8 cellular contexts compared by ENCODE assay signal in genomic region chr1:161166669-161167548, GRCh38. TPM values are rescaled to one million over a fixed set of nuclear protein-coding genes. Genes with fewer than 3 reads are reported as not detected.
DNase-seq lines count a peak whose midpoint lies in the region; ATAC-seq and TF ChIP-seq lines count a peak whose summit lies in the region.

No MANE protein-coding gene starts in this region.

- H3K27ac ChIP-seq in heart left ventricle = peak overlapping the region; percentile 75 to 92 (median 83)

- POLR2A ChIA-PET in activated B cell treated with CpG ODN at 0.5 μM for 24 hours (lab: Charles Lee) = interaction anchor here (0.6 to 4.3 kb wide), 19 partner anchors 9 to 1089 kb away, joined by 3 to 49 read pairs (median 7); partner anchors contain the start of genes ARHGAP30, B4GALT3, DEDD and NDUFS2

- peaks cover 0 to 70% (median 57%) of the 10 kb centered on the region in 9 donors for H3K36me3 ChIP-seq in heart left ventricle

- H3K27ac Mint-ChIP-seq in activated B cell treated with CpG ODN at 0.5 μM for 24 hours = peak overlapping the region; percentile 98

- peaks cover 0 to 29% (median 20%) of the 10 kb centered on the region in 12 donors for H3K4me1 ChIP-seq in heart left ventricle

- TF ChIP-seq POLR2A in heart left ventricle (IDR thresholded peaks at IDR 0.05) = no peak

- CTCF ChIA-PET in activated B cell treated with CpG ODN at 0.5 μM for 24 hours (lab: Charles Lee) = interaction anchor here (0.6 to 3.8 kb wide), 15 partner anchors 10 to 1247 kb away, joined by 3 to 40 read pairs (median 5); partner anchors contain the start of genes B4GALT3, NDUFS2, TOMM40L and UFC1

- peaks cover 66% of the 10 kb centered on the region for H3K36me3 Mint-ChIP-seq in activated B cell treated with CpG ODN at 0.5 μM for 24 hours (ENCODE audit: low read depth)

- no peaks in the 10 kb centered on the region for H3K27me3 ChIP-seq in heart left ventricle

- no peaks in the 10 kb centered on the region for H3K9me3 Mint-ChIP-seq in activated B cell treated with CpG ODN at 0.5 μM for 24 hours

- intact Hi-C loops in activated B cell treated with CpG ODN at 0.5 μM for 24 hours (cut with micrococcal nuclease) = loop anchor here (1.0 kb wide), 5 partner anchors 10 to 35 kb away; partner anchors contain the start of genes B4GALT3, DEDD, NDUFS2 and UFC1
- intact Hi-C loops in heart left ventricle (cut with DNase I) = no loop called here

- H3K4me3 Mint-ChIP-seq in activated B cell treated with CpG ODN at 0.5 μM for 24 hours = peak overlapping the region; percentile 88

- no peak for ATAC-seq in activated B cell treated with CpG ODN at 0.5 μM for 24 hours (ENCODE audit: low read depth)
- ATAC-seq in heart left ventricle = peak in 1 of 4 donors; percentile 0
- ATAC-seq in GM18520 (IDR thresholded peaks at IDR 0.05; ENCODE audit: unreplicated experiment) = no peak
- ATAC-seq in GM18861 (IDR thresholded peaks at IDR 0.05; ENCODE audit: unreplicated experiment) = no peak

- TF ChIP-seq CTCF in activated B cell treated with CpG ODN at 0.5 μM for 24 hours (IDR thresholded peaks at IDR 0.05) (no peak), heart left ventricle (IDR thresholded peaks at IDR 0.05) (no peak), retinal pigment epithelial cell (conservative IDR thresholded peaks at IDR 0.05; ENCODE audit: low read depth, low read length) (no peak)

- peaks cover 39% of the 10 kb centered on the region for H3K4me1 Mint-ChIP-seq in activated B cell treated with CpG ODN at 0.5 μM for 24 hours

- DNase-seq in DMS153 (lab: John Stamatoyannopoulos, UW) = peak; percentile 18
- DNase-seq in DMS153 treated with DMSO at 0.1 percent for 48 hours (lab: John Stamatoyannopoulos, UW; ENCODE audit: unreplicated experiment) = no peak
- peak; percentile 26 for DNase-seq in HT-29 (ENCODE audit: low spot score)
- DNase-seq in activated B cell treated with CpG ODN at 0.5 μM for 24 hours = no peak
- no peak for DNase-seq in heart left ventricle
- no peak for DNase-seq in retinal pigment epithelial cell (ENCODE audit: low read depth)

- no peaks in the 10 kb centered on the region for H3K9me3 ChIP-seq in heart left ventricle

- 7 to 8% (median 8%) methylated on average over 32 to 33 of the region's 33 CpGs for WGBS in heart left ventricle, 4 donors

- H3K27me3 Mint-ChIP-seq in activated B cell treated with CpG ODN at 0.5 μM for 24 hours = no peaks in the 10 kb centered on the region

- H3K4me3 ChIP-seq in heart left ventricle = peak overlapping the region; percentile 59 to 92 (median 77)
- peak overlapping the region; percentile 81 for H3K4me3 ChIP-seq in retinal pigment epithelial cell (ENCODE audit: low read length)

RNA-seq across cellular contexts. Expression of gene PPOX, which starts 0.7 kb away (rescaled TPM):
- 11.7 and 14.3 TPM in 2 replicates for total RNA-seq in HT-29 (2014; rRNA removed; shearing (Covaris generic))
- 31.5 and 40.7 TPM in 2 replicates for total RNA-seq in activated B cell treated with CpG ODN at 0.5 μM for 24 hours
- 10 to 100 TPM in 8 of 9 donors, 1 to 10 TPM in 1; 9.7 to 16.7 (median 13.7) TPM for total RNA-seq in heart left ventricle
- polyA plus RNA-seq in heart left ventricle = 10 to 100 TPM; 10.7 to 24.3 TPM

RNA-seq across cellular contexts. Expression of gene USP21, which starts 7.6 kb away (rescaled TPM):
- total RNA-seq in HT-29 (2014; rRNA removed; shearing (Covaris generic)) = 20.8 and 24.6 TPM in 2 replicates
- 31.9 and 38.1 TPM in 2 replicates for total RNA-seq in activated B cell treated with CpG ODN at 0.5 μM for 24 hours
- 10 to 100 TPM; 12.3 to 20.0 (median 14.6) TPM for total RNA-seq in heart left ventricle
- polyA plus RNA-seq in heart left ventricle = 10 to 100 TPM; 13.0 TPM

RNA-seq across cellular contexts. Expression of gene B4GALT3, which starts 10.4 kb away (rescaled TPM):
- 57.5 and 70.7 TPM in 2 replicates for total RNA-seq in HT-29 (2014; rRNA removed; shearing (Covaris generic))
- total RNA-seq in activated B cell treated with CpG ODN at 0.5 μM for 24 hours = 40.7 and 41.7 TPM in 2 replicates
- 10 to 100 TPM; 18.2 to 34.1 (median 22.4) TPM for total RNA-seq in heart left ventricle
- 10 to 100 TPM; 13.4 to 40.8 TPM for polyA plus RNA-seq in heart left ventricle

RNA-seq across cellular contexts. Expression of gene UFC1, which starts 13.1 kb away (rescaled TPM):
- total RNA-seq in HT-29 (2014; rRNA removed; shearing (Covaris generic)) = 66.4 and 81.3 TPM in 2 replicates
- total RNA-seq in activated B cell treated with CpG ODN at 0.5 μM for 24 hours = 107 and 127 TPM in 2 replicates
- 10 to 100 TPM; 54.4 to 86.9 (median 73.2) TPM for total RNA-seq in heart left ventricle
- polyA plus RNA-seq in heart left ventricle = 100 to 1,000 TPM in 1 of 2 donors, 10 to 100 TPM in 1; 60.7 to 131 TPM

RNA-seq across cellular contexts. Expression of gene ADAMTS4, which starts 31.9 kb away (rescaled TPM):
- not detected in 2 replicates for total RNA-seq in HT-29 (2014; rRNA removed; shearing (Covaris generic))
- total RNA-seq in activated B cell treated with CpG ODN at 0.5 μM for 24 hours (not detected in 2 replicates), heart left ventricle (10 to 100 TPM in 3 of 9 donors, 1 to 10 TPM in 6; 1.6 to 65.2 (median 8.4) TPM)
- 1 to 10 TPM; 5.7 to 6.1 TPM for polyA plus RNA-seq in heart left ventricle

Comparison
In these comparisons a context has a peak if more than half of its experiments do, and no peak if none do; other contexts are left out.
1. DNase-seq: peak in DMS153 (single experiment) and HT-29 (single experiment); none in DMS153 treated with DMSO at 0.1 percent for 48 hours (single experiment), activated B cell treated with CpG ODN at 0.5 μM for 24 hours (single experiment), heart left ventricle (0 of 5) and retinal pigment epithelial cell (single experiment).